ENCODE assay signal across 1 cellular context in the genomic region with DNA sequence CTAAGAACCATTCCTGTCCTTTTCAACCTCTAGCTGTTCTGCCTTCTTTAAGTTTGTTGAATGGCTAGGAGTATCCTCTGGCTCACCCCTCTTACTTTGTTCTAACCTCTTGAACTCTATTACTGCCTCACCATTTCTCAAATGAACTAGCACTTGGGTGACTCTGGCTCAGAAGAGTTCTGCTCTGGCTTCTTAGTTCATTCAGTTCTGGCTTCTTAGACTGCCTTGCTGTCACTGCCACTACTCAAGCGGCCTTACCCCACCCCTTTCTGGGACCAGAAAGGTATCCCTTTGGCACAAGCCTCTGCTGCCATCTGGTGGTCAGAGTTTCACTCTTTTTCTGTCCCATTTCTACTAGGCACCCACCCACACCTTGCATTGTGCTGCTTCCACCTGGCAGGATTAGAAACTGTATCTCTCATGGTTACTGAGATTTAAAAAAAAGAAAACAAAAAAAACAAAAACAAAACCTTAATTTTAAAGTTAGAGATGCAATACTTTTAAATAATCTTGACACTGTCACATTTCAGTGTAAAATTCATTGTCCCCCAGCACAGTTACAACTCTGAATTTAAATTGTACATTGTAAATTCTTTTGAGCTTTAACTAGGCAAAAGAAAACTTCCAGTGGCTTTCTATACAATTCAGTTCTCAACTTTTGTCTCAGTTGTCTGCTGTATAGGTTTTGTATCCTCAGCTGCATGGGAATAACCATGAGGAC.
TF ChIP-seq lines count a peak whose summit lies in the region.

No MANE protein-coding gene starts in this region.

TF ChIP-seq in HepG2, 621 proteins besides CTCF, POLR2A, EP300 and RAD21 (continued from another document and continues in another):
- TF ChIP-seq, protein P1, sequence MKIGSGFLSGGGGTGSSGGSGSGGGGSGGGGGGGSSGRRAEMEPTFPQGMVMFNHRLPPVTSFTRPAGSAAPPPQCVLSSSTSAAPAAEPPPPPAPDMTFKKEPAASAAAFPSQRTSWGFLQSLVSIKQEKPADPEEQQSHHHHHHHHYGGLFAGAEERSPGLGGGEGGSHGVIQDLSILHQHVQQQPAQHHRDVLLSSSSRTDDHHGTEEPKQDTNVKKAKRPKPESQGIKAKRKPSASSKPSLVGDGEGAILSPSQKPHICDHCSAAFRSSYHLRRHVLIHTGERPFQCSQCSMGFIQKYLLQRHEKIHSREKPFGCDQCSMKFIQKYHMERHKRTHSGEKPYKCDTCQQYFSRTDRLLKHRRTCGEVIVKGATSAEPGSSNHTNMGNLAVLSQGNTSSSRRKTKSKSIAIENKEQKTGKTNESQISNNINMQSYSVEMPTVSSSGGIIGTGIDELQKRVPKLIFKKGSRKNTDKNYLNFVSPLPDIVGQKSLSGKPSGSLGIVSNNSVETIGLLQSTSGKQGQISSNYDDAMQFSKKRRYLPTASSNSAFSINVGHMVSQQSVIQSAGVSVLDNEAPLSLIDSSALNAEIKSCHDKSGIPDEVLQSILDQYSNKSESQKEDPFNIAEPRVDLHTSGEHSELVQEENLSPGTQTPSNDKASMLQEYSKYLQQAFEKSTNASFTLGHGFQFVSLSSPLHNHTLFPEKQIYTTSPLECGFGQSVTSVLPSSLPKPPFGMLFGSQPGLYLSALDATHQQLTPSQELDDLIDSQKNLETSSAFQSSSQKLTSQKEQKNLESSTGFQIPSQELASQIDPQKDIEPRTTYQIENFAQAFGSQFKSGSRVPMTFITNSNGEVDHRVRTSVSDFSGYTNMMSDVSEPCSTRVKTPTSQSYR (CRISPR knock-in tag; IDR thresholded peaks at IDR 0.05; ENCODE audit: borderline replicate concordance) = no peak
- TF ChIP-seq TMF1 (CRISPR knock-in tag; IDR thresholded peaks at IDR 0.05; ENCODE audit: low read depth) = no peak
- no peak for TF ChIP-seq ZNF737 (CRISPR knock-in tag; IDR thresholded peaks at IDR 0.05; ENCODE audit: borderline replicate concordance)
- TF ChIP-seq CAMTA2 (CRISPR knock-in tag; IDR thresholded peaks at IDR 0.05; ENCODE audit: borderline replicate concordance) = no peak
- TF ChIP-seq, protein P2, sequence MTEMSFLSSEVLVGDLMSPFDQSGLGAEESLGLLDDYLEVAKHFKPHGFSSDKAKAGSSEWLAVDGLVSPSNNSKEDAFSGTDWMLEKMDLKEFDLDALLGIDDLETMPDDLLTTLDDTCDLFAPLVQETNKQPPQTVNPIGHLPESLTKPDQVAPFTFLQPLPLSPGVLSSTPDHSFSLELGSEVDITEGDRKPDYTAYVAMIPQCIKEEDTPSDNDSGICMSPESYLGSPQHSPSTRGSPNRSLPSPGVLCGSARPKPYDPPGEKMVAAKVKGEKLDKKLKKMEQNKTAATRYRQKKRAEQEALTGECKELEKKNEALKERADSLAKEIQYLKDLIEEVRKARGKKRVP (CRISPR knock-in tag; IDR thresholded peaks at IDR 0.05) = no peak
- TF ChIP-seq, protein P3, sequence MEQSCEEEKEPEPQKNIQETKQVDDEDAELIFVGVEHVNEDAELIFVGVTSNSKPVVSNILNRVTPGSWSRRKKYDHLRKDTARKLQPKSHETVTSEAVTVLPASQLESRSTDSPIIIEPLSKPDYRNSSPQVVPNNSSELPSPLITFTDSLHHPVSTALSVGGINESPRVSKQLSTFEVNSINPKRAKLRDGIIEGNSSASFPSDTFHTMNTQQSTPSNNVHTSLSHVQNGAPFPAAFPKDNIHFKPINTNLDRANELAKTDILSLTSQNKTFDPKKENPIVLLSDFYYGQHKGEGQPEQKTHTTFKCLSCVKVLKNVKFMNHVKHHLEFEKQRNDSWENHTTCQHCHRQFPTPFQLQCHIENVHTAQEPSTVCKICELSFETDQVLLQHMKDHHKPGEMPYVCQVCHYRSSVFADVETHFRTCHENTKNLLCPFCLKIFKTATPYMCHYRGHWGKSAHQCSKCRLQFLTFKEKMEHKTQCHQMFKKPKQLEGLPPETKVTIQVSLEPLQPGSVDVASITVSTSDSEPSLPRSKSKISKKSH (CRISPR knock-in tag; IDR thresholded peaks at IDR 0.05; ENCODE audit: borderline replicate concordance) = no peak
- TF ChIP-seq, protein P4, sequence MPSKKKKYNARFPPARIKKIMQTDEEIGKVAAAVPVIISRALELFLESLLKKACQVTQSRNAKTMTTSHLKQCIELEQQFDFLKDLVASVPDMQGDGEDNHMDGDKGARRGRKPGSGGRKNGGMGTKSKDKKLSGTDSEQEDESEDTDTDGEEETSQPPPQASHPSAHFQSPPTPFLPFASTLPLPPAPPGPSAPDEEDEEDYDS (CRISPR knock-in tag; IDR thresholded peaks at IDR 0.05) = peak; percentile 35; the same call in 1 of the 2 replicates
- TF ChIP-seq ZFP36L2 (CRISPR knock-in tag; IDR thresholded peaks at IDR 0.05) = no peak
- TF ChIP-seq ZNF75D (CRISPR knock-in tag; IDR thresholded peaks at IDR 0.05; ENCODE audit: borderline replicate concordance) = no peak
- TF ChIP-seq ZNF567 (CRISPR knock-in tag; IDR thresholded peaks at IDR 0.05; ENCODE audit: borderline replicate concordance) = no peak
- TF ChIP-seq SSRP1 (CRISPR knock-in tag; IDR thresholded peaks at IDR 0.05) = 0 out of 2 replicates have a peak, but pooled peaks have one; percentile 62
- peak; percentile 100 for TF ChIP-seq SMC3 (IDR thresholded peaks at IDR 0.05; ENCODE audit: low read length)
- TF ChIP-seq ARID2 (CRISPR knock-in tag; IDR thresholded peaks at IDR 0.05; ENCODE audit: borderline replicate concordance) = peak; percentile 73; the same call in 1 of the 2 replicates
- TF ChIP-seq, protein P5, sequence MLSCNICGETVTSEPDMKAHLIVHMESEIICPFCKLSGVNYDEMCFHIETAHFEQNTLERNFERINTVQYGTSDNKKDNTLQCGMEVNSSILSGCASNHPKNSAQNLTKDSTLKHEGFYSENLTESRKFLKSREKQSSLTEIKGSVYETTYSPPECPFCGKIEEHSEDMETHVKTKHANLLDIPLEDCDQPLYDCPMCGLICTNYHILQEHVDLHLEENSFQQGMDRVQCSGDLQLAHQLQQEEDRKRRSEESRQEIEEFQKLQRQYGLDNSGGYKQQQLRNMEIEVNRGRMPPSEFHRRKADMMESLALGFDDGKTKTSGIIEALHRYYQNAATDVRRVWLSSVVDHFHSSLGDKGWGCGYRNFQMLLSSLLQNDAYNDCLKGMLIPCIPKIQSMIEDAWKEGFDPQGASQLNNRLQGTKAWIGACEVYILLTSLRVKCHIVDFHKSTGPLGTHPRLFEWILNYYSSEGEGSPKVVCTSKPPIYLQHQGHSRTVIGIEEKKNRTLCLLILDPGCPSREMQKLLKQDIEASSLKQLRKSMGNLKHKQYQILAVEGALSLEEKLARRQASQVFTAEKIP (CRISPR knock-in tag; IDR thresholded peaks at IDR 0.05; ENCODE audit: borderline replicate concordance) = no peak
- TF ChIP-seq, protein P6, sequence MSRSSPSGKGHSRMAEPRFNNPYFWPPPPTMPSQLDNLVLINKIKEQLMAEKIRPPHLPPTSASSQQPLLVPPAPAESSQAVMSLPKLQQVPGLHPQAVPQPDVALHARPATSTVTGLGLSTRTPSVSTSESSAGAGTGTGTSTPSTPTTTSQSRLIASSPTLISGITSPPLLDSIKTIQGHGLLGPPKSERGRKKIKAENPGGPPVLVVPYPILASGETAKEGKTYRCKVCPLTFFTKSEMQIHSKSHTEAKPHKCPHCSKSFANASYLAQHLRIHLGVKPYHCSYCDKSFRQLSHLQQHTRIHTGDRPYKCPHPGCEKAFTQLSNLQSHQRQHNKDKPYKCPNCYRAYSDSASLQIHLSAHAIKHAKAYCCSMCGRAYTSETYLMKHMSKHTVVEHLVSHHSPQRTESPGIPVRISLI (CRISPR knock-in tag; IDR thresholded peaks at IDR 0.05; ENCODE audit: borderline replicate concordance) = peak; percentile 40; the same call in 1 of the 2 replicates
- TF ChIP-seq, protein P7, sequence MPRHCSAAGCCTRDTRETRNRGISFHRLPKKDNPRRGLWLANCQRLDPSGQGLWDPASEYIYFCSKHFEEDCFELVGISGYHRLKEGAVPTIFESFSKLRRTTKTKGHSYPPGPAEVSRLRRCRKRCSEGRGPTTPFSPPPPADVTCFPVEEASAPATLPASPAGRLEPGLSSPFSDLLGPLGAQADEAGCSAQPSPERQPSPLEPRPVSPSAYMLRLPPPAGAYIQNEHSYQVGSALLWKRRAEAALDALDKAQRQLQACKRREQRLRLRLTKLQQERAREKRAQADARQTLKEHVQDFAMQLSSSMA (CRISPR knock-in tag; IDR thresholded peaks at IDR 0.05) = no peak
- TF ChIP-seq THYN1 (CRISPR knock-in tag; IDR thresholded peaks at IDR 0.05; ENCODE audit: borderline replicate concordance, low read depth) = no peak
- TF ChIP-seq ZNF263 (CRISPR knock-in tag; IDR thresholded peaks at IDR 0.05) = no peak
- no peak for TF ChIP-seq FOXK2 (IDR thresholded peaks at IDR 0.05)
- peak; percentile 65 for TF ChIP-seq BORCS8-MEF2B (CRISPR knock-in tag; IDR thresholded peaks at IDR 0.05)
- 0 out of 2 replicates have a peak, but pooled peaks have one; percentile 61 for TF ChIP-seq ZNF205 (CRISPR knock-in tag; IDR thresholded peaks at IDR 0.05)
- TF ChIP-seq, protein P8, sequence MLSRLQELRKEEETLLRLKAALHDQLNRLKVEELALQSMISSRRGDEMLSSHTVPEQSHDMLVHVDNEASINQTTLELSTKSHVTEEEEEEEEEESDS (CRISPR knock-in tag; IDR thresholded peaks at IDR 0.05; ENCODE audit: borderline replicate concordance) = 0 out of 2 replicates have a peak, but pooled peaks have one; percentile 64
- TF ChIP-seq BHLHE40 (IDR thresholded peaks at IDR 0.05; ENCODE audit: low read length) = peak; percentile 47; the same call in 1 of the 2 replicates
- TF ChIP-seq, protein P9, sequence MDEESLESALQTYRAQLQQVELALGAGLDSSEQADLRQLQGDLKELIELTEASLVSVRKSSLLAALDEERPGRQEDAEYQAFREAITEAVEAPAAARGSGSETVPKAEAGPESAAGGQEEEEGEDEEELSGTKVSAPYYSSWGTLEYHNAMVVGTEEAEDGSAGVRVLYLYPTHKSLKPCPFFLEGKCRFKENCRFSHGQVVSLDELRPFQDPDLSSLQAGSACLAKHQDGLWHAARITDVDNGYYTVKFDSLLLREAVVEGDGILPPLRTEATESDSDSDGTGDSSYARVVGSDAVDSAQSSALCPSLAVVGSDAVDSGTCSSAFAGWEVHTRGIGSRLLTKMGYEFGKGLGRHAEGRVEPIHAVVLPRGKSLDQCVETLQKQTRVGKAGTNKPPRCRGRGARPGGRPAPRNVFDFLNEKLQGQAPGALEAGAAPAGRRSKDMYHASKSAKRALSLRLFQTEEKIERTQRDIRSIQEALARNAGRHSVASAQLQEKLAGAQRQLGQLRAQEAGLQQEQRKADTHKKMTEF (CRISPR knock-in tag; IDR thresholded peaks at IDR 0.05) = peak; percentile 42; the same call in 1 of the 2 replicates
- peak; percentile 89 for TF ChIP-seq SALL1 (CRISPR knock-in tag; IDR thresholded peaks at IDR 0.05)
- no peak for TF ChIP-seq EED (CRISPR knock-in tag; IDR thresholded peaks at IDR 0.05)
- TF ChIP-seq ZFX (CRISPR knock-in tag; IDR thresholded peaks at IDR 0.05; ENCODE audit: low read depth) = peak; percentile 52; the same call in 1 of the 2 replicates
- no peak for TF ChIP-seq ZNF10 (CRISPR knock-in tag; IDR thresholded peaks at IDR 0.05; ENCODE audit: borderline replicate concordance, low read depth)
- no peak for TF ChIP-seq GATA4 (IDR thresholded peaks at IDR 0.05; ENCODE audit: borderline replicate concordance, low read depth)
- TF ChIP-seq HDAC2 (CRISPR knock-in tag; IDR thresholded peaks at IDR 0.05) = peak; percentile 44; the same call in 1 of the 2 replicates
- TF ChIP-seq TAF1 (CRISPR knock-in tag; IDR thresholded peaks at IDR 0.05) = no peak
- no peak; the same call in 1 of the 2 replicates for TF ChIP-seq ETV5 (CRISPR knock-in tag; IDR thresholded peaks at IDR 0.05; ENCODE audit: borderline replicate concordance)
- TF ChIP-seq, protein P10, sequence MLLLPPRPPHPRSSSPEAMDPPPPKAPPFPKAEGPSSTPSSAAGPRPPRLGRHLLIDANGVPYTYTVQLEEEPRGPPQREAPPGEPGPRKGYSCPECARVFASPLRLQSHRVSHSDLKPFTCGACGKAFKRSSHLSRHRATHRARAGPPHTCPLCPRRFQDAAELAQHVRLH (CRISPR knock-in tag; IDR thresholded peaks at IDR 0.05; ENCODE audit: borderline replicate concordance, low read depth) = peak; percentile 59; the same call in 1 of the 2 replicates
- TF ChIP-seq ZNF790 (CRISPR knock-in tag; IDR thresholded peaks at IDR 0.05; ENCODE audit: borderline replicate concordance) = no peak
- no peak for TF ChIP-seq PHF21A (CRISPR knock-in tag; IDR thresholded peaks at IDR 0.05)
- peak; percentile 89 for TF ChIP-seq SP5 (CRISPR knock-in tag; IDR thresholded peaks at IDR 0.05; ENCODE audit: borderline replicate concordance, low read depth)
- TF ChIP-seq ZNF788 (CRISPR knock-in tag; IDR thresholded peaks at IDR 0.05; ENCODE audit: borderline replicate concordance) = peak; percentile 55; the same call in 1 of the 2 replicates
- TF ChIP-seq, protein P11, sequence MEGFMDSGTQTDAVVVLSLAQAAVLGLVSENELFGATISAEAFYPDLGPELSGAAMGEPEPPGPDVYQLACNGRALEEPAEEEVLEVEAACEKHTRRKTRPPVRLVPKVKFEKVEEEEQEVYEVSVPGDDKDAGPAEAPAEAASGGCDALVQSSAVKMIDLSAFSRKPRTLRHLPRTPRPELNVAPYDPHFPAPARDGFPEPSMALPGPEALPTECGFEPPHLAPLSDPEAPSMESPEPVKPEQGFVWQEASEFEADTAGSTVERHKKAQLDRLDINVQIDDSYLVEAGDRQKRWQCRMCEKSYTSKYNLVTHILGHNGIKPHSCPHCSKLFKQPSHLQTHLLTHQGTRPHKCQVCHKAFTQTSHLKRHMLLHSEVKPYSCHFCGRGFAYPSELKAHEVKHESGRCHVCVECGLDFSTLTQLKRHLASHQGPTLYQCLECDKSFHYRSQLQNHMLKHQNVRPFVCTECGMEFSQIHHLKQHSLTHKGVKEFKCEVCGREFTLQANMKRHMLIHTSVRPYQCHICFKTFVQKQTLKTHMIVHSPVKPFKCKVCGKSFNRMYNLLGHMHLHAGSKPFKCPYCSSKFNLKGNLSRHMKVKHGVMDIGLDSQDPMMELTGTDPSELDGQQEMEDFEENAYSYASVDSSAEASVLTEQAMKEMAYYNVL (CRISPR knock-in tag; IDR thresholded peaks at IDR 0.05; ENCODE audit: borderline replicate concordance) = no peak
- TF ChIP-seq ZNF598 (CRISPR knock-in tag; IDR thresholded peaks at IDR 0.05; ENCODE audit: borderline replicate concordance) = no peak
- no peak for TF ChIP-seq NFYC (CRISPR knock-in tag; IDR thresholded peaks at IDR 0.05)
- TF ChIP-seq SRY (CRISPR knock-in tag; IDR thresholded peaks at IDR 0.05) = no peak
- TF ChIP-seq YEATS4 (CRISPR knock-in tag; IDR thresholded peaks at IDR 0.05; ENCODE audit: borderline replicate concordance) = no peak
- no peak for TF ChIP-seq SALL2 (CRISPR knock-in tag; IDR thresholded peaks at IDR 0.05)
- TF ChIP-seq YEATS2 (CRISPR knock-in tag; IDR thresholded peaks at IDR 0.05; ENCODE audit: borderline replicate concordance) = peak; percentile 70; the same call in 1 of the 2 replicates
- peak; percentile 44; the same call in 1 of the 2 replicates for TF ChIP-seq FOXA3 (CRISPR knock-in tag; IDR thresholded peaks at IDR 0.05)
- TF ChIP-seq, protein P12, sequence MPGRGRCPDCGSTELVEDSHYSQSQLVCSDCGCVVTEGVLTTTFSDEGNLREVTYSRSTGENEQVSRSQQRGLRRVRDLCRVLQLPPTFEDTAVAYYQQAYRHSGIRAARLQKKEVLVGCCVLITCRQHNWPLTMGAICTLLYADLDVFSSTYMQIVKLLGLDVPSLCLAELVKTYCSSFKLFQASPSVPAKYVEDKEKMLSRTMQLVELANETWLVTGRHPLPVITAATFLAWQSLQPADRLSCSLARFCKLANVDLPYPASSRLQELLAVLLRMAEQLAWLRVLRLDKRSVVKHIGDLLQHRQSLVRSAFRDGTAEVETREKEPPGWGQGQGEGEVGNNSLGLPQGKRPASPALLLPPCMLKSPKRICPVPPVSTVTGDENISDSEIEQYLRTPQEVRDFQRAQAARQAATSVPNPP (CRISPR knock-in tag; IDR thresholded peaks at IDR 0.05) = peak; percentile 66; the same call in 1 of the 2 replicates
